In the genomic region with DNA sequence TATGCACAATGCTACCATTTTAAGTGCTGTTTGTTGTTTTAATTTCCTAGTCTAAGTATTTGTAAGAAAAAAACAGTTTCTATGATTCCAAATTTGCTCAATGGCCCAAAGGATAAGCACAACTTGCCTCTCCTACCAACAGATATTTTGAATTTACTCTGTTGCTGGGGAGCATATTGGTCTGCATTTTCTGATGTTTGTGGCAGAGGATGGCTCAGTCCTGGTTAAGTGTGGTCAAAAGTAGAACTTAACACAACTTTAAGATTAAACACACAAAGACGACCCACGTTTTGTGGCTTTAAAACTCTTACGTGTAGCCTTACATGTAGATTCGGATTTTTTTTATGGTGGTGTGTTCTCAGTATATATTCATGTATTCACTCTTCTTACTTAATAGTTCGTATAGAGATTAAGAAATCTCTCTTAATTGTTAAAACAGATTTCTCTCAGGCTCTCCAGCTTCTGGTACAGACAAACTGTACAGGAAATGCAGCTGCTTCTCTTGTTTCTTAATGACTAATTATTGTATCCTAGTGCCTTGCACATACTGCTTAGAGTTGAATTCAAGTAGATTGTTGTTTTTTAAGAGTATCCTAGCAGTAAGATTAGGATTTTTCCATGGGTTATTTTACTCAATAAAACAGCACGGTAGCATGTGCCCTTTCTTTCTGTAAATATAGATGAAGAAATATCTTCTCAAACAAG, we compare ENCODE assay signal across 26 cellular contexts.
DNase-seq lines count a peak whose midpoint lies in the region; ATAC-seq, FAIRE-seq and TF ChIP-seq lines count a peak whose summit lies in the region.
"Had no signal": no experiment of that assay in that cellular context is flagged by ENCODE, and none has a peak within 500 bp of the region (broad histone marks: within the 10 kb centered on the region; RNA-seq: fewer than 3 reads in every experiment).

No MANE protein-coding gene starts in this region.

- ATAC-seq in GM18909 (IDR thresholded peaks at IDR 0.05; ENCODE audit: poor library complexity, unreplicated experiment) = peak; percentile 83
- ATAC-seq in GM21786 (IDR thresholded peaks at IDR 0.05; ENCODE audit: unreplicated experiment) = peak; percentile 81
- peak; percentile 90 for ATAC-seq in HG03175 (IDR thresholded peaks at IDR 0.05; ENCODE audit: unreplicated experiment)
- ATAC-seq in GM12878 = peak; percentile 57
- no peak for ATAC-seq in left colon
- ATAC-seq: CD8-positive, alpha-beta T cell had no signal

- intact Hi-C loops in GM12878 (cut with micrococcal nuclease; ENCODE audit: unreplicated experiment) (no loop called here), left colon (cut with DNase I, micrococcal nuclease) (no loop called here)

- no peak for TF ChIP-seq RAD21 in GM12878 (IDR thresholded peaks at IDR 0.05; ENCODE audit: insufficient read depth, low read depth, low read length)

- H3K27ac ChIP-seq in GM12878 (ENCODE audit: control insufficient read depth, insufficient read depth) = no peak overlapping the region
- H3K27ac ChIP-seq: SK-N-MC, skin epidermis had no signal

- TF ChIP-seq CTCF in GM12878 (IDR thresholded peaks at IDR 0.05 in 2 of 3, conservative IDR thresholded peaks at IDR 0.05 in 1 of 3; ENCODE audit: control insufficient read depth in 2 of 3, extremely low read depth in 1 of 3, insufficient read depth in 1 of 3, low read depth in 3 of 3, low read length in 3 of 3) (no peak), glutamatergic neuron (IDR thresholded peaks at IDR 0.05; ENCODE audit: partially characterized antibody, unreplicated experiment) (no peak)

- POLR2A ChIA-PET in GM12878 (lab: Charles Lee) = no interaction called here

- H3K4me1 ChIP-seq in GM12878 (ENCODE audit: control insufficient read depth, insufficient read depth, low read length) = no peaks in the 10 kb centered on the region

- DNase-seq in GM12878 (ENCODE audit: low read depth, low spot score) = no peak
- DNase-seq in glutamatergic neuron = no peak
- DNase-seq in NCI-H2029 treated with DMSO at 0.1 percent for 48 hours (lab: John Stamatoyannopoulos, UW) = no peak
- DNase-seq in NCI-H2196 (lab: John Stamatoyannopoulos, UW; ENCODE audit: unreplicated experiment) = no peak
- no peak for DNase-seq in left colon
- DNase-seq: activated CD4-positive, CD25-positive, alpha-beta regulatory T cell treated with anti-CD3 and anti-CD28 coated beads, Interleukin-2, amount 50 U/mL, for 72 hours; CD8-positive, alpha-beta T cell; dermis blood vessel endothelial cell; DND-41; foreskin melanocyte; NCI-H1417; NCI-H2171 treated with DMSO at 0.1 percent for 48 hours; NCI-H82; stimulated activated CD4-positive, alpha-beta T cell treated with anti-CD3 and anti-CD28 coated beads, Interleukin-4, amount 100 ng/mL, for 24 hours; T-helper 9 cell had no signal

- no peaks in the 10 kb centered on the region for H3K27me3 ChIP-seq in GM12878 (replicated peaks in 1 of 2; ENCODE audit: control insufficient read depth in 2 of 2, insufficient read depth in 2 of 2, low read length in 1 of 2)

- no peak overlapping the region for H3K27ac Mint-ChIP-seq in glutamatergic neuron (ENCODE audit: unreplicated experiment)
- H3K27ac Mint-ChIP-seq: CD8-positive, alpha-beta T cell; mesothelial cell of epicardium; nephron; progenitor cell of endocrine pancreas had no signal

- no peak overlapping the region for H3K4me3 Mint-ChIP-seq in glutamatergic neuron (ENCODE audit: unreplicated experiment)
- H3K4me3 Mint-ChIP-seq: CD8-positive, alpha-beta T cell; mesothelial cell of epicardium; nephron had no signal

- H3K36me3 ChIP-seq in GM12878 (ENCODE audit: control insufficient read depth in 2 of 2, insufficient read depth in 2 of 2, low read length in 1 of 2) = no peaks in the 10 kb centered on the region

- BruUV-seq in GM12878 (replicated peaks; lab: Mats Ljungman, UMichigan) = no TSS peak

- H3K79me2 ChIP-seq in GM12878 (ENCODE audit: control insufficient read depth, insufficient read depth, low read length) = no peaks in the 10 kb centered on the region

- no peaks in the 10 kb centered on the region for H3K9me3 Mint-ChIP-seq in glutamatergic neuron (ENCODE audit: unreplicated experiment)
- H3K9me3 Mint-ChIP-seq: CD8-positive, alpha-beta T cell had no signal

- H2AFZ ChIP-seq in GM12878 (ENCODE audit: control insufficient read depth, low read depth, low read length) = no peak overlapping the region

- H3K9me3 ChIP-seq in GM12878 (replicated peaks; ENCODE audit: control insufficient read depth, insufficient read depth, low read length) = no peaks in the 10 kb centered on the region

- WGBS in GM12878 (ENCODE audit: insufficient coverage, insufficient replicate concordance, low lambda C conversion rate, missing lambda C conversion rate) = 26% methylated on average over 6 of the region's 6 CpGs

- SMC1A ChIA-PET in GM12878 (lab: Charles Lee; ENCODE audit: uncharacterized antibody, unreplicated experiment) = no interaction called here

- H3K4me1 Mint-ChIP-seq in glutamatergic neuron (ENCODE audit: low read depth, unreplicated experiment) = no peaks in the 10 kb centered on the region
- H3K4me1 Mint-ChIP-seq: mesothelial cell of epicardium had no signal

- RAD21 ChIA-PET in GM12878 (lab: Charles Lee; ENCODE audit: unreplicated experiment) = no interaction called here

- TF ChIP-seq POLR2A in GM12878 (IDR thresholded peaks at IDR 0.05; ENCODE audit: low read depth, low read length) = no peak

- in situ Hi-C loops in GM12878 (cut with MboI) = no loop called here

- H4K20me1 ChIP-seq in GM12878 (ENCODE audit: control insufficient read depth, insufficient read depth) = no peaks in the 10 kb centered on the region

- H3K9ac ChIP-seq in GM12878 (ENCODE audit: control insufficient read depth, insufficient read depth, low read length) = no peak overlapping the region

- H3K36me3 Mint-ChIP-seq in glutamatergic neuron (ENCODE audit: unreplicated experiment) = no peaks in the 10 kb centered on the region
- H3K36me3 Mint-ChIP-seq: CD8-positive, alpha-beta T cell; mesothelial cell of epicardium had no signal

- CTCF ChIA-PET in GM12878 (lab: Yijun Ruan, JAX) = no interaction called here

- TF ChIP-seq EP300 in GM12878 (IDR thresholded peaks at IDR 0.05; ENCODE audit: borderline replicate concordance in 1 of 2, control insufficient read depth in 1 of 2, low read depth in 2 of 2, low read length in 2 of 2) = no peak

- H3K27me3 Mint-ChIP-seq in glutamatergic neuron (ENCODE audit: unreplicated experiment) = no peaks in the 10 kb centered on the region
- H3K27me3 Mint-ChIP-seq: progenitor cell of endocrine pancreas had no signal

- no peak overlapping the region for H3K4me2 ChIP-seq in GM12878 (ENCODE audit: control insufficient read depth, insufficient read depth)

- no peak overlapping the region for H3K4me3 ChIP-seq in GM12878
- H3K4me3 ChIP-seq: SK-N-MC, skin epidermis had no signal

- no peak for FAIRE-seq in GM12878 (lab: Jason Lieb, UNC)
- FAIRE-seq: bronchial epithelial cell, RCC 7860, urothelium cell line had no signal

TF ChIP-seq in GM12878, 131 proteins besides CTCF, POLR2A, EP300 and RAD21:
- no peak for TF ChIP-seq NR2F1 (conservative IDR thresholded peaks at IDR 0.05)
- no peak for TF ChIP-seq ZNF274 (IDR thresholded peaks at IDR 0.05; ENCODE audit: insufficient read depth, insufficient read length)
TF ChIP-seq in GM12878: peak in this region for 0.
